10 cellular contexts compared by ENCODE assay signal in the genomic region with DNA sequence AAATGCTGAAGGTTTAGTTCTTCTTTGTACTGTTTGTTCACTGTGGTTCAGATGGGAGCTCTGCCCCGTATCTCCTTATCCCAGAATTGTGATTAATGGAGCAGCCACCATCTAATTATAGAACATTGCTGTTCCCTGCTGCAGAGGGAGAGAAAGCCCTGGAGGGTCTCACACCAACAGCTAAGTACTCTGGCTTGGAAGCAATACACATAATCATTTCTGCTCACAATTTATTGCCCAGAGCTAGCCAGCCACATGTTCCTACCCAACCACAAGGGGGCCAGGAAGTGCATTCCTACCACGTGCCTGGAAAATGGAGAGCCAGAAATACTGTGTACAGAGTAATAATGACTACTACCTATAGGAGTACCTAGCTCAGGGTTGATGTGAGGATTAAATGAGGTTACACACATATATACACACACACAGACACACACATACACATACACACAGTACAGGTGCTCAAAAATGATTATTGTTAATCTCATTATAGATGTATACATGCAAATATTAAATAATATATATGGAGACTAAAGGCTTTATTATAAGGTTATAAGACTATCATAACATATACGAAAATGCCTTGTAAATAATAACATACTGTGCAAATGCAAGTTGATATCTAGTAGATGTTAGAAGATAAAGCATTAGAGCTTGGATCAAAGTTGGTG. TPM values are rescaled to one million over a fixed set of nuclear protein-coding genes. Genes with fewer than 3 reads are reported as not detected.
DNase-seq lines count a peak whose midpoint lies in the region; ATAC-seq and TF ChIP-seq lines count a peak whose summit lies in the region.
"Had no signal": no experiment of that assay in that cellular context is flagged by ENCODE, and none has a peak within 500 bp of the region (broad histone marks: within the 10 kb centered on the region; RNA-seq: fewer than 3 reads in every experiment).

No MANE protein-coding gene starts in this region.

- no peaks in the 10 kb centered on the region for H3K36me3 ChIP-seq in body of pancreas (replicated peaks in 1 of 2; ENCODE audit: insufficient read depth in 1 of 2, low read depth in 2 of 2)

- H3K36me3 Mint-ChIP-seq in CD4-positive, alpha-beta T cell (ENCODE audit: low read depth), result no peaks in the 10 kb centered on the region

- CTCF ChIA-PET in CD4-positive, alpha-beta T cell (lab: Charles Lee), result interaction anchor here (1.5 kb wide), 1 partner anchor 11 kb away, joined by 3 read pairs; no protein-coding TSS in a partner anchor

- peak in 6 of 7 experiments; percentile 7 to 32 (median 22) for TF ChIP-seq CTCF in body of pancreas (IDR thresholded peaks at IDR 0.05)
- TF ChIP-seq CTCF in lower leg skin (IDR thresholded peaks at IDR 0.05), result no peak
- TF ChIP-seq CTCF in CD4-positive, alpha-beta T cell (IDR thresholded peaks at IDR 0.05), result no peak

- no peak overlapping the region for H3K27ac Mint-ChIP-seq in CD4-positive, alpha-beta T cell
- H3K27ac Mint-ChIP-seq: memory B cell had no signal

- no peak overlapping the region for H3K4me3 Mint-ChIP-seq in CD4-positive, alpha-beta T cell
- H3K4me3 Mint-ChIP-seq: memory B cell had no signal

- no peaks in the 10 kb centered on the region for H3K27me3 ChIP-seq in body of pancreas
- peaks cover 13% of the 10 kb centered on the region for H3K27me3 ChIP-seq in CD4-positive, alpha-beta T cell (ENCODE audit: control insufficient read depth, insufficient read depth, low read length)

- TF ChIP-seq POLR2A in body of pancreas (IDR thresholded peaks at IDR 0.05) (no peak), lower leg skin (IDR thresholded peaks at IDR 0.05) (no peak)

- in situ Hi-C loops in KBM-7 (cut with MboI; ENCODE audit: low pct_unique_long_range_greater_than_20kb, low sequenced_read_pairs), result loop anchor here (25.0 kb wide), 1 partner anchor 786 kb away; no protein-coding TSS in a partner anchor

- no peaks in the 10 kb centered on the region for H3K4me1 ChIP-seq in body of pancreas

- no peaks in the 10 kb centered on the region for H3K9me3 ChIP-seq in body of pancreas
- H3K9me3 ChIP-seq in CD4-positive, alpha-beta T cell (ENCODE audit: control insufficient read depth, low read length), result no peaks in the 10 kb centered on the region

- H3K4me3 ChIP-seq in body of pancreas (no peak overlapping the region), lower leg skin (ENCODE audit: low read depth, poor library complexity, severe bottlenecking) (no peak overlapping the region)
- H3K4me3 ChIP-seq: SK-N-MC had no signal

- POLR2A ChIA-PET in CD4-positive, alpha-beta T cell (lab: Charles Lee), result no interaction called here

- 22 to 47% methylated on average over 3 of the region's 3 CpGs for whole genome bisulfite sequencing in body of pancreas, 2 donors
- WGBS in lower leg skin, 2 donors, result 52 to 53% methylated on average over 3 of the region's 3 CpGs

- intact Hi-C loops in body of pancreas (cut with DNase I) (loop anchor here (10.0 kb wide), 1 partner anchor 804 kb away; no protein-coding TSS in a partner anchor), lower leg skin (cut with DNase I; ENCODE audit: low total_unique reads) (no loop called here)
- intact Hi-C loops in CD4-positive, alpha-beta T cell (cut with DNase I, micrococcal nuclease), result no loop called here

- ATAC-seq in body of pancreas (no peak), left lobe of liver (peak; percentile 68)
- no peak for ATAC-seq in CD4-positive, alpha-beta T cell (ENCODE audit: poor library complexity)

- no peak overlapping the region for H3K27ac ChIP-seq in body of pancreas
- no peak overlapping the region for H3K27ac ChIP-seq in CD4-positive, alpha-beta T cell (ENCODE audit: low read depth, low read length)
- H3K27ac ChIP-seq: SK-N-MC had no signal

- DNase-seq in COR-L47 (lab: John Stamatoyannopoulos, UW) (peak; percentile 7), KBM-7 (peak; percentile 25), body of pancreas (peak in 1 of 4 donors; percentile 13), left lobe of liver (ENCODE audit: low spot score) (no peak), lower leg skin (ENCODE audit: low spot score in 2 of 2) (no peak)
- no peak for DNase-seq in stimulated activated CD4-positive, alpha-beta T cell treated with anti-CD3 and anti-CD28 coated beads, Interleukin-2, amount 100 ng/mL, for 48 hours
- DNase-seq in CD4-positive, alpha-beta T cell, result no peak
- no peak for DNase-seq in activated naive CD4-positive, alpha-beta T cell treated with Interleukin-2 at 50 U/mL for 16 hours

- H3K4me1 Mint-ChIP-seq in CD4-positive, alpha-beta T cell (ENCODE audit: low read depth), result no peaks in the 10 kb centered on the region

- H3K27me3 Mint-ChIP-seq in CD4-positive, alpha-beta T cell, result peaks cover 31% of the 10 kb centered on the region

- H3K9me3 Mint-ChIP-seq in CD4-positive, alpha-beta T cell, result no peaks in the 10 kb centered on the region

RNA-seq across cellular contexts. Expression of gene MSRB3, which starts 22.3 kb away (rescaled TPM):
- total RNA-seq in body of pancreas, result 10 to 100 TPM in 1 of 2 donors, 1 to 10 TPM in 1; 3.6 to 14.5 TPM
- total RNA-seq in left lobe of liver, result 1.6 TPM
- 10 to 100 TPM in 1 of 4 donors, 1 to 10 TPM in 3; 6.1 to 16.6 (median 7.9) TPM for total RNA-seq in lower leg skin
- under 1 TPM in 1 of 2 experiments, not detected in 1; 0.17 TPM for total RNA-seq in CD4-positive, alpha-beta T cell

Comparison
In these comparisons a context has a peak if more than half of its experiments do, and no peak if none do; other contexts are left out.
1. DNase-seq: peak in COR-L47 (single experiment) and KBM-7 (single experiment); none in left lobe of liver (single experiment), stimulated activated CD4-positive, alpha-beta T cell treated with anti-CD3 and anti-CD28 coated beads, Interleukin-2, amount 100 ng/mL, for 48 hours (0 of 2), lower leg skin (0 of 2), CD4-positive, alpha-beta T cell (0 of 10) and activated naive CD4-positive, alpha-beta T cell treated with Interleukin-2 at 50 U/mL for 16 hours (single experiment).
2. CTCF ChIP-seq: peak in body of pancreas (6 of 7); none in lower leg skin (0 of 3) and CD4-positive, alpha-beta T cell (single experiment).